In the genomic region with DNA sequence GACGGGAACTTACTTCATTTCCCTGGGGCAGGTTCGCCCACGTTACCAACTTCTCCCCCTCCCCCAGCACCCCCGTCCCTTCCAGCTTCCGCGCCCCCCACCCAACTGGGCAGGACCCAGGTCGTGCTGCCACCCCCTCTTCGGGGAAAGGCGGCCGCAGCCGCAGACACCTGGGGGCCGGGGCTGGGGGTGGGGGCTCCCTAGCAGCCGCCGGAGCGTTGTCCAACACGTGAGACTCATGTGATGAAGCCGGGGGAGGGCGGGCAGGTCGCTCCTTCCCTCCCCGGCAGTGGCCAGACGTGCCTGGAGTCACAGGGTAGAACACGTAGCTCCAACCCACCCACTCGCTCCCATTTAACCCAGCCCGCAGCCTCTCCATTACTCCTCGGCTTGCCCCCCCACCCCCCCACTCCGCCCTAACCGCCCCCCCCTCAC, we compare ENCODE assay signal across 8 cellular contexts. TPM values are rescaled to one million over a fixed set of nuclear protein-coding genes. Genes with fewer than 3 reads are reported as not detected.
DNase-seq lines count a peak whose midpoint lies in the region; ATAC-seq, FAIRE-seq and TF ChIP-seq lines count a peak whose summit lies in the region.

No MANE protein-coding gene starts in this region.

- peak overlapping the region; percentile 98 for H3K27ac ChIP-seq in endothelial cell of umbilical vein (ENCODE audit: insufficient read depth, low read depth, low read length)

- peak overlapping the region in 1 of 3 experiments; percentile 65 for H3K4me3 ChIP-seq in endothelial cell of umbilical vein (replicated peaks in 1 of 3; ENCODE audit: insufficient read depth in 1 of 3, low read depth in 1 of 3, low read length in 3 of 3)

- TF ChIP-seq CTCF in endothelial cell of umbilical vein (IDR thresholded peaks at IDR 0.05; ENCODE audit: extremely low read depth in 1 of 2, insufficient read depth in 1 of 2, low read depth in 1 of 2, low read length in 2 of 2): no peak

- POLR2A ChIA-PET in endothelial cell of umbilical vein (lab: Charles Lee): interaction anchor here (0.6 to 1.6 kb wide), 10 partner anchors 16 to 268 kb away, joined by 3 to 7 read pairs (median 3); no protein-coding TSS in a partner anchor

- ATAC-seq in GM19328 (IDR thresholded peaks at IDR 0.05; ENCODE audit: unreplicated experiment) (peak; percentile 37), HG03442 (IDR thresholded peaks at IDR 0.05; ENCODE audit: unreplicated experiment) (peak; percentile 38)

- no peaks in the 10 kb centered on the region for H3K27me3 ChIP-seq in endothelial cell of umbilical vein (ENCODE audit: control insufficient read depth in 2 of 2, insufficient read depth in 2 of 2, low read length in 2 of 2)

- peaks cover 48% of the 10 kb centered on the region for H3K4me1 ChIP-seq in endothelial cell of umbilical vein (ENCODE audit: control insufficient read depth, extremely low read depth, insufficient read depth, low read length)

- H2AFZ ChIP-seq in endothelial cell of umbilical vein (ENCODE audit: low read depth, low read length): no peak overlapping the region

- no peak overlapping the region for H3K4me2 ChIP-seq in endothelial cell of umbilical vein (ENCODE audit: insufficient read depth, low read length)

- peaks cover 4 to 8% of the 10 kb centered on the region in 2 experiments for H3K36me3 ChIP-seq in endothelial cell of umbilical vein (ENCODE audit: control insufficient read depth in 2 of 2, extremely low read depth in 1 of 2, insufficient read depth in 2 of 2, low read length in 2 of 2)

- DNase-seq in C1 segment of cervical spinal cord (lab: John Stamatoyannopoulos, UW): peak; percentile 66 to 97 (median 91)
- DNase-seq in NOMO-1 treated with DMSO at 0.1 percent for 48 hours (lab: John Stamatoyannopoulos, UW; ENCODE audit: unreplicated experiment): peak; percentile 94
- peak; percentile 75 for DNase-seq in activated CD8-positive, alpha-beta memory T cell treated with anti-CD3 and anti-CD28 coated beads, Interleukin-2, amount 50 U/mL, for 1 hour (ENCODE audit: extremely low read depth)
- peak; percentile 95 for DNase-seq in endothelial cell of umbilical vein (ENCODE audit: low read depth, low spot score)
- peak; percentile 57 for DNase-seq in middle frontal gyrus (ENCODE audit: extremely low spot score, low spot score)
- peak; percentile 96 for DNase-seq in stimulated activated CD8-positive, alpha-beta memory T cell treated with anti-CD3 and anti-CD28 coated beads, Interleukin-4, amount 100 ng/mL, for 48 hours

- TF ChIP-seq POLR2A in endothelial cell of umbilical vein (IDR thresholded peaks at IDR 0.05; ENCODE audit: low read depth, low read length): no peak

- no peak for FAIRE-seq in endothelial cell of umbilical vein (lab: Jason Lieb, UNC)

- CTCF ChIA-PET in endothelial cell of umbilical vein (lab: Charles Lee): interaction anchor here (0.7 to 13.6 kb wide), 22 partner anchors 18 to 323 kb away, joined by 3 to 327 read pairs (median 4); no protein-coding TSS in a partner anchor

- peak overlapping the region; percentile 99 for H3K9ac ChIP-seq in endothelial cell of umbilical vein (replicated peaks; ENCODE audit: extremely low read depth, insufficient read depth, low read length)

- intact Hi-C loops in endothelial cell of umbilical vein (cut with micrococcal nuclease): loop anchor here (1.0 to 5.0 kb wide), 10 partner anchors 7 to 627 kb away; a partner anchor contains a TSS

- BruUV-seq in endothelial cell of umbilical vein (replicated peaks; lab: Mats Ljungman, UMichigan): no TSS peak

- no peaks in the 10 kb centered on the region for H3K9me3 ChIP-seq in endothelial cell of umbilical vein (replicated peaks; ENCODE audit: control insufficient read depth, insufficient read depth, low read length)

- no peaks in the 10 kb centered on the region for H3K9me1 ChIP-seq in endothelial cell of umbilical vein (replicated peaks; ENCODE audit: control insufficient read depth, extremely low read depth, insufficient read depth, low read length)

- H4K20me1 ChIP-seq in endothelial cell of umbilical vein (replicated peaks; ENCODE audit: control insufficient read depth, extremely low read depth, insufficient read depth, low read length): no peaks in the 10 kb centered on the region

- H3K79me2 ChIP-seq in endothelial cell of umbilical vein (ENCODE audit: control insufficient read depth, insufficient read depth, low read length): peaks cover 45% of the 10 kb centered on the region

- dilution Hi-C loops in endothelial cell of umbilical vein (cut with MboI; ENCODE audit: extremely low pct_ligation_motif_present, low sequenced_read_pairs): no loop called here

TF ChIP-seq in endothelial cell of umbilical vein, 7 proteins besides CTCF, POLR2A, EP300 and RAD21:
- TF ChIP-seq EZH2 (IDR thresholded peaks at IDR 0.05; ENCODE audit: borderline replicate concordance, low read depth, low read length, severe bottlenecking) (no peak), GATA2 (IDR thresholded peaks at IDR 0.05; ENCODE audit: insufficient read depth, insufficient read length, low read depth, low read length) (no peak), FOS (IDR thresholded peaks at IDR 0.05; ENCODE audit: borderline replicate concordance, insufficient read depth, low read length) (no peak), MYC (IDR thresholded peaks at IDR 0.05; ENCODE audit: low read depth, low read length) (peak; percentile 26), POLR2AphosphoS5 (IDR thresholded peaks at IDR 0.05; ENCODE audit: insufficient read depth, low read depth, low read length) (no peak), JUN (IDR thresholded peaks at IDR 0.05; ENCODE audit: borderline replicate concordance, insufficient read depth, insufficient read length, low read depth) (no peak)
- TF ChIP-seq, protein P1, sequence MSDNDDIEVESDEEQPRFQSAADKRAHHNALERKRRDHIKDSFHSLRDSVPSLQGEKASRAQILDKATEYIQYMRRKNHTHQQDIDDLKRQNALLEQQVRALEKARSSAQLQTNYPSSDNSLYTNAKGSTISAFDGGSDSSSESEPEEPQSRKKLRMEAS (IDR thresholded peaks at IDR 0.05; ENCODE audit: insufficient read depth, insufficient read length): peak; percentile 72

RNA-seq across cellular contexts. Expression of a gene that starts 0.3 kb away (rescaled TPM):
- 40.3 and 57.4 TPM in 2 replicates for total RNA-seq in endothelial cell of umbilical vein
- polyA plus RNA-seq in endothelial cell of umbilical vein: 31.9 and 57.9 TPM in 2 replicates
- polyA plus RNA-seq in endothelial cell of umbilical vein (2011; cell fraction: cytosol; rRNA removed): 40.4 and 45.0 TPM in 2 replicates
- polyA plus RNA-seq in endothelial cell of umbilical vein (2011; cell fraction: nucleus; rRNA removed): 232 and 244 TPM in 2 replicates
- polyA plus RNA-seq in endothelial cell of umbilical vein (2012): 77.7 and 85.4 TPM in 2 replicates
- polyA minus RNA-seq in endothelial cell of umbilical vein: 50.2 and 58.1 TPM in 2 replicates
- 14.3 TPM for polyA minus RNA-seq in endothelial cell of umbilical vein (2011; cell fraction: cytosol; rRNA and poly(A)+ RNA removed)
- polyA minus RNA-seq in endothelial cell of umbilical vein (2011; cell fraction: nucleus; rRNA and poly(A)+ RNA removed): 117 and 162 TPM in 2 replicates
